Comparison of ENCODE assay signal across 12 cellular contexts in the genomic region with DNA sequence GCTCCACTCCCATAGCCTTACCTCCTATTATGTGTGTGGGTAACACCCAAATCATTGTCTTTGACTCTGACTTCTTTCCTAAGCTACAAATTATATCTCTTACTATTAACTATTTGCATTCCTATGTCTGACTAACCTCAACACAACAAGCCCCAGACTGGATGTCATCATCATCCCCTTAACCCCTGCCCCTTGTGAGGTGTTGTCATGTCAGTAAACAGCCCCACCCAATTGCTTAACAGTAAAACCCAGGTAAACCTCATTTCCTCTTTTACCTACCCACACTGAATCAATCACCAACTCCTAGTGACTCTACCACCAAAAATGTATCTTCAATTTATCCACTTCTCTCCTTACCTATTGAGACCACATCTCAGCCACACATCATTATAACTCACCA. TPM values are rescaled to one million over a fixed set of nuclear protein-coding genes. Genes with fewer than 3 reads are reported as not detected.
DNase-seq lines count a peak whose midpoint lies in the region; ATAC-seq and TF ChIP-seq lines count a peak whose summit lies in the region.
"Had no signal": no experiment of that assay in that cellular context is flagged by ENCODE, and none has a peak within 500 bp of the region (broad histone marks: within the 10 kb centered on the region; RNA-seq: fewer than 3 reads in every experiment).

No MANE protein-coding gene starts in this region.

- no peaks in the 10 kb centered on the region for H3K9me3 ChIP-seq in CD4-positive, alpha-beta memory T cell (ENCODE audit: control insufficient read depth in 1 of 2, low read length in 2 of 2)
- no peaks in the 10 kb centered on the region for H3K9me3 ChIP-seq in uterus
- H3K9me3 ChIP-seq: HAP-1 had no signal

- H3K4me1 ChIP-seq in CD4-positive, alpha-beta memory T cell (ENCODE audit: insufficient read depth, low read length): peaks cover 51% of the 10 kb centered on the region
- H3K4me1 ChIP-seq in uterus: peaks cover 6 to 12% of the 10 kb centered on the region in 2 donors

- peak overlapping the region in 5 of 8 donors; percentile 0 to 71 (median 12) for H3K4me3 Mint-ChIP-seq in CD4-positive, alpha-beta memory T cell
- no peak overlapping the region for H3K4me3 Mint-ChIP-seq in HFFc6

- H3K27me3 Mint-ChIP-seq in CD4-positive, alpha-beta memory T cell: no peaks in the 10 kb centered on the region
- no peaks in the 10 kb centered on the region; the same call in 1 of the 2 replicates for H3K27me3 Mint-ChIP-seq in HFFc6 (ENCODE audit: insufficient read depth)

- no peaks in the 10 kb centered on the region for H3K36me3 ChIP-seq in CD4-positive, alpha-beta memory T cell (ENCODE audit: insufficient read depth, low read length)
- H3K36me3 ChIP-seq in uterus: no peaks in the 10 kb centered on the region

- H3K27ac ChIP-seq in CD4-positive, alpha-beta memory T cell (ENCODE audit: low read depth, low read length): no peak overlapping the region
- H3K27ac ChIP-seq in uterus: no peak overlapping the region

- H3K27ac Mint-ChIP-seq in CD4-positive, alpha-beta memory T cell: peak overlapping the region in 6 of 7 donors; percentile 0 to 89 (median 4)
- peak overlapping the region; percentile 10; the same call in 1 of the 2 replicates for H3K27ac Mint-ChIP-seq in HFFc6

- TF ChIP-seq POLR2A in uterus (IDR thresholded peaks at IDR 0.05): no peak

- H3K9me3 Mint-ChIP-seq in CD4-positive, alpha-beta memory T cell: no peaks in the 10 kb centered on the region
- H3K9me3 Mint-ChIP-seq in HFFc6: no peaks in the 10 kb centered on the region

- POLR2A ChIA-PET in CD4-positive, alpha-beta memory T cell (lab: Charles Lee; ENCODE audit: partially characterized antibody): no interaction called here

- no peak overlapping the region for H3K4me3 ChIP-seq in CD4-positive, alpha-beta memory T cell (ENCODE audit: low read length in 2 of 2)
- no peak overlapping the region for H3K4me3 ChIP-seq in uterus
- H3K4me3 ChIP-seq: HAP-1 had no signal

- peaks cover 40 to 67% (median 49%) of the 10 kb centered on the region in 4 donors for H3K4me1 Mint-ChIP-seq in CD4-positive, alpha-beta memory T cell
- H3K4me1 Mint-ChIP-seq in HFFc6 (ENCODE audit: low read depth): peaks cover 39% of the 10 kb centered on the region

- peaks cover 5 to 22% of the 10 kb centered on the region in 2 donors for H3K36me3 Mint-ChIP-seq in CD4-positive, alpha-beta memory T cell
- H3K36me3 Mint-ChIP-seq in HFFc6 (ENCODE audit: low read depth): peaks cover 6% of the 10 kb centered on the region

- DNase-seq in CD4-positive, alpha-beta memory T cell: peak in 1 of 5 donors; percentile 5
- no peak for DNase-seq in HFFc6
- peak; percentile 43 for DNase-seq in amniotic epithelial cell (ENCODE audit: low read depth)
- no peak for DNase-seq in left colon
- DNase-seq in uterus: no peak
- DNase-seq in hippocampal formation (lab: John Stamatoyannopoulos, UW): no peak
- no peak for DNase-seq in NAMALWA (ENCODE audit: low spot score)
- DNase-seq: Right ventricle myocardium superior; stimulated activated CD4-positive, alpha-beta T cell treated with anti-CD3 and anti-CD28 coated beads, Interleukin-12 subunit alpha, Interleukin-12 subunit beta, amount 100 ng/mL, for 4 hours; stimulated activated CD8-positive, alpha-beta memory T cell treated with anti-CD3 and anti-CD28 coated beads, Interleukin-4, amount 100 ng/mL, for 48 hours had no signal

- intact Hi-C loops in CD4-positive, alpha-beta memory T cell (cut with micrococcal nuclease): no loop called here
- intact Hi-C loops in left colon (cut with DNase I, micrococcal nuclease) (no loop called here), uterus (cut with DNase I; ENCODE audit: low total_unique reads) (no loop called here)

- H3K27me3 ChIP-seq in CD4-positive, alpha-beta memory T cell (ENCODE audit: insufficient read depth, low read length): no peaks in the 10 kb centered on the region
- H3K27me3 ChIP-seq in uterus: no peaks in the 10 kb centered on the region

- CTCF ChIA-PET in CD4-positive, alpha-beta memory T cell (lab: Charles Lee; ENCODE audit: partially characterized antibody): interaction anchor here (1.1 to 3.1 kb wide), 2 partner anchors 17 to 45 kb away, joined by 3 to 14 read pairs; no protein-coding TSS in a partner anchor

- ATAC-seq in left colon: peak; percentile 50
- no peak for ATAC-seq in HG03521 (IDR thresholded peaks at IDR 0.05; ENCODE audit: unreplicated experiment)

- TF ChIP-seq CTCF in HFFc6 (IDR thresholded peaks at IDR 0.05): no peak
- no peak for TF ChIP-seq CTCF in uterus (IDR thresholded peaks at IDR 0.05)

RNA-seq across cellular contexts. Expression of gene SREK1IP1, which starts 2.4 kb away (rescaled TPM):
- total RNA-seq in CD4-positive, alpha-beta memory T cell: 10 to 100 TPM; 18.4 to 20.2 TPM
- 10 to 100 TPM; 19.3 to 28.3 TPM for polyA plus RNA-seq in CD4-positive, alpha-beta memory T cell
- 10 to 100 TPM; 20.8 to 24.5 (median 22.6) TPM for total RNA-seq in HFFc6 (2021; fragmentation: NEBNext Ultra II Directional; extraction: Animal tissue kit (Norgen Biotek cat#: 25700))
- total RNA-seq in left colon (10 to 100 TPM; 13.7 to 25.2 TPM), uterus (10 to 100 TPM in 3 of 4 donors, 1 to 10 TPM in 1; 3.6 to 28.4 (median 18.0) TPM)

RNA-seq across cellular contexts. Expression of gene CWC27, which starts 2.6 kb away (rescaled TPM):
- 10 to 100 TPM; 16.8 to 17.8 TPM for total RNA-seq in CD4-positive, alpha-beta memory T cell
- polyA plus RNA-seq in CD4-positive, alpha-beta memory T cell: 10 to 100 TPM; 28.1 to 37.7 TPM
- total RNA-seq in HFFc6 (2021; fragmentation: NEBNext Ultra II Directional; extraction: Animal tissue kit (Norgen Biotek cat#: 25700)): 10 to 100 TPM; 19.6 to 29.9 (median 25.4) TPM
- total RNA-seq in left colon (10 to 100 TPM; 13.5 to 14.0 TPM), uterus (10 to 100 TPM in 3 of 4 donors, 1 to 10 TPM in 1; 7.6 to 28.2 (median 24.2) TPM)
